Comparison of ENCODE assay signal across 21 cellular contexts in the genomic region with DNA sequence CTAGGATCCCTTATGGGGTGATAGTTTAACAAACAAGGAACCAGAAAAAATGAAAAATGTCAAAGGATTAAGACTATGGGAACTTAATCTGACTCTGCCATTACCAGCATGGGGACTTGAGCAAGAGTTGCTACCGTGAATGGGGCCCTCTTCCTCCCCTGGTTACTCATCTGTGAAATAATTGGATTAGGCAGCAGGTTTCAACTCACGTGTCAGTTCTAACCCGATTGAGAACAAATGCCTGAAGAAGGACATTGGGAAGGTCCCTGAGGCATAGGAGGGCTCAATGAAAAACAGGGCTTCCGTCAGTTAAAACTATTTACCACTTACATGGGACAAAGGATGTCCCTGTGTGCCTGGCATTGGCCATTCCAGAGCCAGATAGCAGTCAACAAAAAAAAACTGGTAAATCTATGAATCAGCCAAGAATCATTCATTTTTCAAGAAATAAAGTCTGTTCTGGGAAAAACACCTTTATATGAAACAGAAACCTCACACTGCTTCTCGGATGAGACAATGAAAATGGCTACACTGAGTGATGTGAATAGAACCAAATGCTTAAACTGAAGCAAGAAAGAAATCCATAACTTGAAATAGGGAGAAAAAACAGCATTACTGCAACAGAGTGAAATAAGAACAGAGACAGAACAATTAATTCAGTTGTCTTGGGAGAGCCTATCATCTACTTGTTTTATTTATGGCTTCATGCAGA.
A peak's percentile ranks its signal among the peaks of the same experiment; 100 is the strongest.
DNase-seq lines count a peak whose midpoint lies in the region; ATAC-seq and TF ChIP-seq lines count a peak whose summit lies in the region.
"Had no signal": no experiment of that assay in that cellular context is flagged by ENCODE, and none has a peak within 500 bp of the region (broad histone marks: within the 10 kb centered on the region; RNA-seq: fewer than 3 reads in every experiment).

No MANE protein-coding gene starts in this region.

- POLR2A ChIA-PET in activated CD4-positive, alpha-beta T cell treated with anti-CD3 and anti-CD28 coated beads for 36 hours (lab: Charles Lee): no interaction called here

- intact Hi-C loops in activated CD4-positive, alpha-beta T cell treated with anti-CD3 and anti-CD28 coated beads for 36 hours (cut with DNase I, micrococcal nuclease): loop anchor here (1.0 kb wide), 1 partner anchor 22 kb away; no protein-coding TSS in a partner anchor

- CTCF ChIA-PET in activated CD4-positive, alpha-beta T cell treated with anti-CD3 and anti-CD28 coated beads for 36 hours (lab: Charles Lee): interaction anchor here (1.0 to 1.3 kb wide), 2 partner anchors 22 to 94 kb away, joined by 3 to 4 read pairs; no protein-coding TSS in a partner anchor

- H3K36me3 ChIP-seq in WERI-Rb-1: no peaks in the 10 kb centered on the region
- H3K36me3 ChIP-seq: lower lobe of right lung had no signal

- H3K9me3 Mint-ChIP-seq in activated CD4-positive, alpha-beta T cell treated with anti-CD3 and anti-CD28 coated beads for 36 hours (ENCODE audit: low read depth): no peaks in the 10 kb centered on the region

- peak overlapping the region; percentile 59 for H3K27ac Mint-ChIP-seq in activated CD4-positive, alpha-beta T cell treated with anti-CD3 and anti-CD28 coated beads for 36 hours
- H3K27ac Mint-ChIP-seq: activated CD8-positive, alpha-beta memory T cell treated with anti-CD3 and anti-CD28 coated beads, Interleukin-2, amount 10 ng/mL, durations not matched to agents 7 days and 5 days had no signal

- ATAC-seq in activated CD4-positive, alpha-beta T cell treated with anti-CD3 and anti-CD28 coated beads for 36 hours: peak; percentile 83
- ATAC-seq in HG02571 (IDR thresholded peaks at IDR 0.05; ENCODE audit: unreplicated experiment) (no peak), HG03460 (IDR thresholded peaks at IDR 0.05; ENCODE audit: unreplicated experiment) (no peak)
- ATAC-seq: A549; activated CD8-positive, alpha-beta memory T cell treated with anti-CD3 and anti-CD28 coated beads, Interleukin-2, amount 10 ng/mL, durations not matched to agents 7 days and 5 days; lower lobe of right lung had no signal

- no peaks in the 10 kb centered on the region for H3K36me3 Mint-ChIP-seq in activated CD4-positive, alpha-beta T cell treated with anti-CD3 and anti-CD28 coated beads for 36 hours (ENCODE audit: low read depth)
- H3K36me3 Mint-ChIP-seq: activated CD8-positive, alpha-beta memory T cell treated with anti-CD3 and anti-CD28 coated beads, Interleukin-2, amount 10 ng/mL, durations not matched to agents 7 days and 5 days had no signal

- peaks cover 6% of the 10 kb centered on the region for H3K27me3 ChIP-seq in WERI-Rb-1 (ENCODE audit: insufficient read depth, low read depth, severe bottlenecking)
- H3K27me3 ChIP-seq: testis had no signal

- no peak for TF ChIP-seq CTCF in WERI-Rb-1 (IDR thresholded peaks at IDR 0.05; ENCODE audit: low read depth, low read length)

- no peak overlapping the region for H3K4me3 ChIP-seq in WERI-Rb-1 (ENCODE audit: low read depth, low read length)
- H3K4me3 ChIP-seq: A549, lower lobe of right lung, SK-N-MC, testis had no signal

- H3K4me1 Mint-ChIP-seq in activated CD4-positive, alpha-beta T cell treated with anti-CD3 and anti-CD28 coated beads for 36 hours: peaks cover 30% of the 10 kb centered on the region

- H3K27ac ChIP-seq in WERI-Rb-1: no peak overlapping the region
- H3K27ac ChIP-seq: A549, lower lobe of right lung, SK-N-MC, testis had no signal

- peak; percentile 51 for DNase-seq in activated CD4-positive, alpha-beta T cell treated with anti-CD3 and anti-CD28 coated beads for 36 hours
- no peak for DNase-seq in activated CD4-positive, alpha-beta T cell treated with anti-CD3 and anti-CD28 coated beads for 4 hours
- DNase-seq in HuH-7 (ENCODE audit: low spot score) (peak; percentile 19), WERI-Rb-1 (peak; percentile 27), iPS-NIHi11 (ENCODE audit: low spot score) (peak; percentile 23), NCI-H2196 treated with DMSO at 0.1 percent for 48 hours (lab: John Stamatoyannopoulos, UW; ENCODE audit: unreplicated experiment) (no peak)
- DNase-seq: activated CD8-positive, alpha-beta memory T cell treated with anti-CD3 and anti-CD28 coated beads, Interleukin-2, amount 10 ng/mL, durations not matched to agents 7 days and 5 days; activated gamma-delta T cell treated with Interleukin-2 at 50 U/mL for 16 hours; Caco-2; central memory CD4-positive, alpha-beta T cell; foreskin melanocyte; HCEC 1CT; hypothalamus; lower lobe of right lung; NCI-H774; nucleus accumbens; testis had no signal

- no peak overlapping the region for H3K4me3 Mint-ChIP-seq in activated CD4-positive, alpha-beta T cell treated with anti-CD3 and anti-CD28 coated beads for 36 hours
- H3K4me3 Mint-ChIP-seq: activated CD8-positive, alpha-beta memory T cell treated with anti-CD3 and anti-CD28 coated beads, Interleukin-2, amount 10 ng/mL, durations not matched to agents 7 days and 5 days had no signal

- no peaks in the 10 kb centered on the region for H3K9me3 ChIP-seq in WERI-Rb-1 (ENCODE audit: severe bottlenecking)
- H3K9me3 ChIP-seq: A549, Caco-2, lower lobe of right lung, testis had no signal

- H3K27me3 Mint-ChIP-seq in activated CD4-positive, alpha-beta T cell treated with anti-CD3 and anti-CD28 coated beads for 36 hours: peaks cover 14% of the 10 kb centered on the region

Comparison
In these comparisons a context has a peak if more than half of its experiments do, and no peak if none do; other contexts are left out.
1. DNase-seq: peak in activated CD4-positive, alpha-beta T cell treated with anti-CD3 and anti-CD28 coated beads for 36 hours (single experiment), HuH-7 (single experiment), WERI-Rb-1 (single experiment) and iPS-NIHi11 (single experiment); none in activated CD4-positive, alpha-beta T cell treated with anti-CD3 and anti-CD28 coated beads for 4 hours (0 of 2) and NCI-H2196 treated with DMSO at 0.1 percent for 48 hours (single experiment).